8 cellular contexts compared by ENCODE assay signal in genomic region chr3:101724329-101725191, GRCh38. TPM values are rescaled to one million over a fixed set of nuclear protein-coding genes. Genes with fewer than 3 reads are reported as not detected.
DNase-seq lines count a peak whose midpoint lies in the region; ATAC-seq and TF ChIP-seq lines count a peak whose summit lies in the region.

TSS of gene CEP97 (plus strand) at chr3:101724614. CDS start at chr3:101724677, 63 bp downstream.

- H3K4me3 ChIP-seq in GM06990 (replicated peaks; ENCODE audit: low read depth, low read length): peak within 1 kb of the TSS; percentile 88
- H3K4me3 ChIP-seq in osteoblast (ENCODE audit: insufficient read depth, low read length): peak within 1 kb of the TSS; percentile 92
- peak within 1 kb of the TSS; percentile 94 for H3K4me3 ChIP-seq in thymus (ENCODE audit: low read length)

- peaks cover 48% of the 10 kb centered on the region for H3K4me1 Mint-ChIP-seq in activated naive CD4-positive, alpha-beta T cell treated with anti-CD3 and anti-CD28 coated beads, Interleukin-2, amount 50 U/mL, for 24 hours
- no peaks in the 10 kb centered on the region for H3K4me1 Mint-ChIP-seq in glutamatergic neuron (ENCODE audit: low read depth, unreplicated experiment)

- TF ChIP-seq CTCF in GM06990 (IDR thresholded peaks at IDR 0.05; ENCODE audit: insufficient read depth, low read length, poor library complexity, severe bottlenecking) (no peak), glutamatergic neuron (IDR thresholded peaks at IDR 0.05; ENCODE audit: partially characterized antibody, unreplicated experiment) (no peak), osteoblast (IDR thresholded peaks at IDR 0.05; ENCODE audit: extremely low read depth, low read depth, low read length) (no peak)

- H3K27me3 ChIP-seq in GM06990 (replicated peaks; ENCODE audit: control insufficient read depth, insufficient read depth, low read length): no peaks in the 10 kb centered on the region
- H3K27me3 ChIP-seq in osteoblast (ENCODE audit: insufficient read depth, low read length): no peaks in the 10 kb centered on the region
- H3K27me3 ChIP-seq in thymus (ENCODE audit: control insufficient read depth, insufficient read depth): no peaks in the 10 kb centered on the region

- peak; percentile 94 for DNase-seq in GM06990 (ENCODE audit: extremely low read depth, insufficient read length)
- DNase-seq in NCI-H1092 (lab: John Stamatoyannopoulos, UW): peak; percentile 87
- DNase-seq in glutamatergic neuron: peak; percentile 93
- peak; percentile 89 for DNase-seq in osteoblast (ENCODE audit: insufficient read length, low spot score, missing footprints)

- peak within 1 kb of the TSS; percentile 94 for H3K4me3 Mint-ChIP-seq in activated naive CD4-positive, alpha-beta T cell treated with anti-CD3 and anti-CD28 coated beads, Interleukin-2, amount 50 U/mL, for 24 hours
- H3K4me3 Mint-ChIP-seq in glutamatergic neuron (ENCODE audit: unreplicated experiment): peak within 1 kb of the TSS; percentile 99

- no peaks in the 10 kb centered on the region for H3K9me3 Mint-ChIP-seq in activated naive CD4-positive, alpha-beta T cell treated with anti-CD3 and anti-CD28 coated beads, Interleukin-2, amount 50 U/mL, for 24 hours
- peaks cover 5% of the 10 kb centered on the region for H3K9me3 Mint-ChIP-seq in glutamatergic neuron (ENCODE audit: unreplicated experiment)

- H3K27me3 Mint-ChIP-seq in activated naive CD4-positive, alpha-beta T cell treated with anti-CD3 and anti-CD28 coated beads, Interleukin-2, amount 50 U/mL, for 24 hours: no peaks in the 10 kb centered on the region
- no peaks in the 10 kb centered on the region for H3K27me3 Mint-ChIP-seq in glutamatergic neuron (ENCODE audit: unreplicated experiment)

- peak; percentile 93 for ATAC-seq in HG02588 (IDR thresholded peaks at IDR 0.05; ENCODE audit: unreplicated experiment)
- ATAC-seq in SK-N-SH treated with all-trans-retinoic acid at 6 μM for 48 hours: peak; percentile 98

- peaks cover 20% of the 10 kb centered on the region for H3K79me2 ChIP-seq in osteoblast (ENCODE audit: insufficient read depth, low read length)

- H3K9me3 ChIP-seq in osteoblast (ENCODE audit: low read depth, low read length) (no peaks in the 10 kb centered on the region), thymus (ENCODE audit: control insufficient read depth) (no peaks in the 10 kb centered on the region)

- H3K4me2 ChIP-seq in osteoblast (ENCODE audit: insufficient read depth, low read length): peak within 1 kb of the TSS; percentile 93

- H2AFZ ChIP-seq in osteoblast (ENCODE audit: low read length): peak within 1 kb of the TSS; percentile 98

- no peaks in the 10 kb centered on the region for H4K20me1 ChIP-seq in osteoblast (ENCODE audit: insufficient read depth, low read length)

- H3K36me3 Mint-ChIP-seq in activated naive CD4-positive, alpha-beta T cell treated with anti-CD3 and anti-CD28 coated beads, Interleukin-2, amount 50 U/mL, for 24 hours: peaks cover 7% of the 10 kb centered on the region
- no peaks in the 10 kb centered on the region for H3K36me3 Mint-ChIP-seq in glutamatergic neuron (ENCODE audit: unreplicated experiment)

- H3K36me3 ChIP-seq in GM06990 (ENCODE audit: control insufficient read depth, insufficient read depth, low read length) (no peaks in the 10 kb centered on the region; the same call in 1 of the 2 replicates), osteoblast (ENCODE audit: insufficient read depth, low read length) (peaks cover 13% of the 10 kb centered on the region), thymus (ENCODE audit: control insufficient read depth, insufficient read depth) (peaks cover 8% of the 10 kb centered on the region)

- under 1% methylated on average over 49 of the region's 49 CpGs for WGBS in thymus

- H3K27ac ChIP-seq in osteoblast (ENCODE audit: low read depth, low read length) (peak within 1 kb of the TSS; percentile 81), thymus (ENCODE audit: low read depth) (peak within 1 kb of the TSS; percentile 74)

- H3K4me1 ChIP-seq in osteoblast (ENCODE audit: insufficient read depth, low read length) (peaks cover 11% of the 10 kb centered on the region), thymus (ENCODE audit: control insufficient read depth, insufficient read depth, low read length) (peaks cover 13% of the 10 kb centered on the region)

- H3K27ac Mint-ChIP-seq in activated naive CD4-positive, alpha-beta T cell treated with anti-CD3 and anti-CD28 coated beads, Interleukin-2, amount 50 U/mL, for 24 hours: peak within 1 kb of the TSS; percentile 97
- peak within 1 kb of the TSS; percentile 93 for H3K27ac Mint-ChIP-seq in glutamatergic neuron (ENCODE audit: unreplicated experiment)

TF ChIP-seq in SK-N-SH treated with all-trans-retinoic acid at 6 μM for 48 hours, 23 proteins besides CTCF, POLR2A, EP300 and RAD21:
- TF ChIP-seq ZFP3 (CRISPR knock-in tag; IDR thresholded peaks at IDR 0.05) (0 out of 2 replicates have a peak, but pooled peaks have one; percentile 43), BACH2 (CRISPR knock-in tag; IDR thresholded peaks at IDR 0.05; ENCODE audit: borderline replicate concordance) (no peak), ARNTL (CRISPR knock-in tag; IDR thresholded peaks at IDR 0.05; ENCODE audit: borderline replicate concordance, low read depth) (no peak)

RNA-seq across cellular contexts. Expression of gene CEP97, which starts in this region (rescaled TPM):
- total RNA-seq in glutamatergic neuron (ENCODE audit: unreplicated experiment) (25.1 TPM), osteoblast (10.6 and 10.9 TPM in 2 replicates)
- polyA plus RNA-seq in thymus: 4.5 TPM

Comparison
In these comparisons a context has a peak if more than half of its experiments do, and no peak if none do; other contexts are left out.
1. Peak in every context shown above with its lines: DNase-seq, ATAC-seq, H3K4me3 ChIP-seq and H3K27ac ChIP-seq.